Comparison of ENCODE assay signal across 22 cellular contexts in genomic region chr4:154088741-154089140, GRCh38.
DNase-seq lines count a peak whose midpoint lies in the region; ATAC-seq, FAIRE-seq and TF ChIP-seq lines count a peak whose summit lies in the region.
"Had no signal": no experiment of that assay in that cellular context is flagged by ENCODE, and none has a peak within 500 bp of the region (broad histone marks: within the 10 kb centered on the region; RNA-seq: fewer than 3 reads in every experiment).

No MANE protein-coding gene starts in this region.

- no peak overlapping the region for H3K23ac ChIP-seq in mesenchymal stem cell (ENCODE audit: low read length in 2 of 2)

- H3K27me3 ChIP-seq in Loucy (ENCODE audit: insufficient read depth, low read length, poor library complexity, severe bottlenecking) (no peaks in the 10 kb centered on the region), bronchial epithelial cell (ENCODE audit: control insufficient read depth, insufficient read depth, low read length) (no peaks in the 10 kb centered on the region), mesenchymal stem cell (ENCODE audit: control insufficient read depth in 1 of 2, insufficient read depth in 1 of 2, low read length in 2 of 2) (no peaks in the 10 kb centered on the region)
- H3K27me3 ChIP-seq: BLaER1, SJCRH30 had no signal

- no peaks in the 10 kb centered on the region for H3K9me3 ChIP-seq in Loucy (ENCODE audit: insufficient read depth, low read depth, low read length)
- no peaks in the 10 kb centered on the region for H3K9me3 ChIP-seq in mesenchymal stem cell (ENCODE audit: control insufficient read depth, low read length)
- H3K9me3 ChIP-seq: BLaER1, SJCRH30 had no signal

- no peak overlapping the region for H2BK5ac ChIP-seq in mesenchymal stem cell (ENCODE audit: low read depth, low read length, poor library complexity, severe bottlenecking)

- H3K79me2 ChIP-seq in Loucy (ENCODE audit: insufficient read depth, low read length), result no peaks in the 10 kb centered on the region

- H3K9ac ChIP-seq in Loucy (ENCODE audit: low read depth, low read length, poor library complexity, severe bottlenecking) (no peak overlapping the region), mesenchymal stem cell (ENCODE audit: low read length) (peak overlapping the region; percentile 10)
- H3K9ac ChIP-seq: BLaER1 had no signal

- TF ChIP-seq CTCF in Loucy (conservative IDR thresholded peaks at IDR 0.05; ENCODE audit: low read length) (no peak), bronchial epithelial cell (IDR thresholded peaks at IDR 0.05; ENCODE audit: insufficient read depth, low read length, severe bottlenecking) (no peak)

- H3K79me1 ChIP-seq in mesenchymal stem cell (replicated peaks; ENCODE audit: low read length, poor library complexity, severe bottlenecking), result no peaks in the 10 kb centered on the region

- ATAC-seq in GM19351 (IDR thresholded peaks at IDR 0.05; ENCODE audit: unreplicated experiment), result no peak
- ATAC-seq: CD8-positive, alpha-beta T cell had no signal

- H3K4me1 ChIP-seq in Loucy (ENCODE audit: insufficient read depth, low read length, poor library complexity, severe bottlenecking), result no peaks in the 10 kb centered on the region
- peaks cover 2% of the 10 kb centered on the region for H3K4me1 ChIP-seq in mesenchymal stem cell (ENCODE audit: control insufficient read depth, insufficient read depth, low read depth, low read length)
- H3K4me1 ChIP-seq: BLaER1, SJCRH30 had no signal

- no peak overlapping the region for H2BK120ac ChIP-seq in mesenchymal stem cell (ENCODE audit: low read depth, low read length)

- H3K9me2 ChIP-seq in Loucy (replicated peaks; ENCODE audit: low read depth, low read length), result no peaks in the 10 kb centered on the region

- 33% methylated on average over 2 of the region's 2 CpGs for WGBS in mesenchymal stem cell

- peak overlapping the region in 1 of 2 experiments; percentile 52 for H2BK12ac ChIP-seq in mesenchymal stem cell (ENCODE audit: low read length in 2 of 2)

- no peak overlapping the region for H2BK15ac ChIP-seq in mesenchymal stem cell (ENCODE audit: low read depth, poor library complexity, severe bottlenecking)

- H3K27ac ChIP-seq in mesenchymal stem cell (ENCODE audit: low read length, poor library complexity, severe bottlenecking), result no peak overlapping the region
- H3K27ac ChIP-seq: BLaER1, PC-9, SJCRH30 had no signal

- peak overlapping the region in 1 of 2 experiments; percentile 40 for H3K18ac ChIP-seq in mesenchymal stem cell (ENCODE audit: low read depth in 1 of 2, low read length in 2 of 2)

- no peak overlapping the region for H2AK5ac ChIP-seq in mesenchymal stem cell (ENCODE audit: low read length, severe bottlenecking)

- H3K4ac ChIP-seq in mesenchymal stem cell (ENCODE audit: low read depth in 1 of 2, low read length in 2 of 2), result no peak overlapping the region

- no peaks in the 10 kb centered on the region for H3K36me3 ChIP-seq in Loucy (ENCODE audit: insufficient read depth, low read length)
- H3K36me3 ChIP-seq in bronchial epithelial cell (ENCODE audit: control insufficient read depth, insufficient read depth, low read length), result no peaks in the 10 kb centered on the region
- no peaks in the 10 kb centered on the region for H3K36me3 ChIP-seq in mesenchymal stem cell (ENCODE audit: control insufficient read depth in 1 of 2, insufficient read depth in 2 of 2, low read depth in 1 of 2, low read length in 2 of 2)
- H3K36me3 ChIP-seq: BLaER1, SJCRH30 had no signal

- FAIRE-seq in GM12892 (lab: Jason Lieb, UNC) (peak; percentile 5), bronchial epithelial cell (lab: Jason Lieb, UNC) (no peak)
- FAIRE-seq: A204.1, GM12891, GM18507 had no signal

- H3K4me3 ChIP-seq in Loucy (ENCODE audit: low read length, poor library complexity, severe bottlenecking) (no peak overlapping the region), bronchial epithelial cell (ENCODE audit: low read depth, low read length) (no peak overlapping the region), mesenchymal stem cell (ENCODE audit: insufficient read depth in 1 of 2, low read depth in 1 of 2, low read length in 2 of 2) (no peak overlapping the region)
- H3K4me3 ChIP-seq: BLaER1, PC-9, SJCRH30 had no signal

- H4K8ac ChIP-seq in mesenchymal stem cell (ENCODE audit: low read length), result no peak overlapping the region

- H3K14ac ChIP-seq in mesenchymal stem cell (ENCODE audit: low read length in 2 of 2), result no peak overlapping the region

- TF ChIP-seq POLR2A in GM12892 (IDR thresholded peaks at IDR 0.05; ENCODE audit: low read depth, low read length), result no peak

- H4K20me1 ChIP-seq in Loucy (ENCODE audit: insufficient read depth, low read length, poor library complexity, severe bottlenecking), result no peaks in the 10 kb centered on the region
- H4K20me1 ChIP-seq: BLaER1 had no signal

- H2AFZ ChIP-seq in Loucy (ENCODE audit: low read length) (peak overlapping the region; percentile 38; the same call in 1 of the 2 replicates), mesenchymal stem cell (ENCODE audit: low read depth, low read length) (no peak overlapping the region)
- H2AFZ ChIP-seq: PC-9 had no signal

- no peak overlapping the region for H4K91ac ChIP-seq in mesenchymal stem cell (ENCODE audit: low read length)

- no peak for DNase-seq in GM12892 (ENCODE audit: insufficient read length)
- DNase-seq in bronchial epithelial cell (ENCODE audit: low read depth), result peak; percentile 25
- peak; percentile 94 for DNase-seq in mesenchymal stem cell
- DNase-seq in mucosa of gallbladder (ENCODE audit: low spot score), result no peak
- no peak for DNase-seq in effector CD8-positive, alpha-beta T cell (lab: John Stamatoyannopoulos, UW)
- DNase-seq in C1 segment of cervical spinal cord (lab: John Stamatoyannopoulos, UW), result no peak
- DNase-seq: CD8-positive, alpha-beta T cell; DMS53; H9; Kasumi-1; NCI-H1105 treated with DMSO at 0.1 percent for 48 hours; NCI-H1694 treated with DMSO at 0.1 percent for 48 hours; NCI-H226; NCI-H524; PC-9; SJCRH30 had no signal

- H3F3A ChIP-seq in Loucy (ENCODE audit: low read depth), result no peaks in the 10 kb centered on the region

- H3K4me2 ChIP-seq in Loucy (ENCODE audit: low read depth, low read length, poor library complexity, severe bottlenecking), result no peak overlapping the region
- no peak overlapping the region for H3K4me2 ChIP-seq in mesenchymal stem cell (ENCODE audit: low read length, poor library complexity, severe bottlenecking)
- H3K4me2 ChIP-seq: BLaER1, PC-9 had no signal

Comparison
In these comparisons a context has a peak if more than half of its experiments do, and no peak if none do; other contexts are left out.
1. DNase-seq: peak in bronchial epithelial cell (single experiment) and mesenchymal stem cell (single experiment); none in GM12892 (single experiment), mucosa of gallbladder (single experiment), effector CD8-positive, alpha-beta T cell (single experiment) and C1 segment of cervical spinal cord (0 of 14).